In genomic region chr5:139383993-139384590, GRCh38 we compare ENCODE assay signal across 12 cellular contexts. TPM values are rescaled to one million over a fixed set of nuclear protein-coding genes. Genes with fewer than 3 reads are reported as not detected.
DNase-seq lines count a peak whose midpoint lies in the region; ATAC-seq and TF ChIP-seq lines count a peak whose summit lies in the region.
"Had no signal": no experiment of that assay in that cellular context is flagged by ENCODE, and none has a peak within 500 bp of the region (broad histone marks: within the 10 kb centered on the region; RNA-seq: fewer than 3 reads in every experiment).

No MANE protein-coding gene starts in this region.

- no peaks in the 10 kb centered on the region for H3K9me2 ChIP-seq in GM23338 (ENCODE audit: insufficient read depth)

- H3K79me2 ChIP-seq in ACC112 (ENCODE audit: control insufficient read depth, insufficient read depth, low read length, unreplicated experiment) (no peaks in the 10 kb centered on the region), GM23338 (replicated peaks; ENCODE audit: insufficient read depth) (no peaks in the 10 kb centered on the region)

- H3K27me3 ChIP-seq in ACC112 (ENCODE audit: insufficient read depth, low read length) (no peaks in the 10 kb centered on the region), GM23338 (ENCODE audit: insufficient read depth) (no peaks in the 10 kb centered on the region)

- no peaks in the 10 kb centered on the region; the same call in 2 of the 3 replicates for H3K36me3 Mint-ChIP-seq in GM23338 (ENCODE audit: low read depth)
- peaks cover 2% of the 10 kb centered on the region for H3K36me3 Mint-ChIP-seq in activated naive CD8-positive, alpha-beta T cell treated with anti-CD3 and anti-CD28 coated beads, Interleukin-2, amount 50 U/mL, for 24 hours (ENCODE audit: low read depth)
- H3K36me3 Mint-ChIP-seq in naive thymus-derived CD8-positive, alpha-beta T cell = no peaks in the 10 kb centered on the region

- no peak overlapping the region for H3K4me3 Mint-ChIP-seq in GM23338
- no peak overlapping the region for H3K4me3 Mint-ChIP-seq in activated naive CD8-positive, alpha-beta T cell treated with anti-CD3 and anti-CD28 coated beads, Interleukin-2, amount 50 U/mL, for 24 hours
- peak overlapping the region in 9 of 10 donors; percentile 83 to 93 (median 88) for H3K4me3 Mint-ChIP-seq in naive thymus-derived CD8-positive, alpha-beta T cell

- H3K4me3 ChIP-seq in ACC112 (ENCODE audit: low read depth, low read length) (0 out of 2 replicates have a peak overlapping the region, but pooled peaks have one; percentile 59), GM23338 (no peak overlapping the region)
- H3K4me3 ChIP-seq: SK-N-MC had no signal

- H3K36me3 ChIP-seq in ACC112 (ENCODE audit: insufficient read depth, low read length) = no peaks in the 10 kb centered on the region
- no peaks in the 10 kb centered on the region for H3K36me3 ChIP-seq in GM23338 (ENCODE audit: insufficient read depth)

- POLR2A ChIA-PET in naive thymus-derived CD8-positive, alpha-beta T cell (lab: Charles Lee) = interaction anchor here (1.1 kb wide), 1 partner anchor 42 kb away, joined by 3 read pairs; no protein-coding TSS in a partner anchor

- H3F3A ChIP-seq in GM23338 (replicated peaks; ENCODE audit: low read depth) = no peaks in the 10 kb centered on the region

- TF ChIP-seq CTCF in GM23338 (conservative IDR thresholded peaks at IDR 0.05; ENCODE audit: low read depth in 2 of 2) = no peak

- H4K20me1 ChIP-seq in GM23338 (replicated peaks; ENCODE audit: insufficient read depth) = no peaks in the 10 kb centered on the region

- peak overlapping the region; percentile 79 for H2AFZ ChIP-seq in ACC112 (ENCODE audit: low read length, unreplicated experiment)
- H2AFZ ChIP-seq in GM23338 = no peak overlapping the region

- ATAC-seq in GM23338 = no peak
- no peak for ATAC-seq in activated naive CD8-positive, alpha-beta T cell treated with anti-CD3 and anti-CD28 coated beads, Interleukin-2, amount 50 U/mL, for 24 hours
- no peak for ATAC-seq in naive thymus-derived CD8-positive, alpha-beta T cell
- no peak for ATAC-seq in HG02571 (IDR thresholded peaks at IDR 0.05; ENCODE audit: unreplicated experiment)

- DNase-seq in GM23338 (ENCODE audit: low spot score) = no peak
- DNase-seq in activated naive CD8-positive, alpha-beta T cell treated with anti-CD3 and anti-CD28 coated beads, Interleukin-2, amount 50 U/mL, for 24 hours = no peak
- DNase-seq in naive thymus-derived CD8-positive, alpha-beta T cell = no peak
- DNase-seq in NCI-H187 (lab: John Stamatoyannopoulos, UW) = no peak
- no peak for DNase-seq in globus pallidus (ENCODE audit: low spot score)
- no peak for DNase-seq in SKM-1 treated with dmso at 0.1 percent for 144 hours (lab: John Stamatoyannopoulos, UW; ENCODE audit: unreplicated experiment)
- DNase-seq: activated T-cell treated with anti-CD3 and anti-CD28 coated beads for 4 hours; stimulated activated CD4-positive, alpha-beta T cell treated with anti-CD3 and anti-CD28 coated beads, Interleukin-12 subunit alpha, Interleukin-12 subunit beta, amount 100 ng/mL, for 4 hours had no signal

- H3K4me2 ChIP-seq in GM23338 = no peak overlapping the region

- H3K27ac ChIP-seq in ACC112 (ENCODE audit: low read depth, low read length) = no peak overlapping the region
- H3K27ac ChIP-seq in GM23338 (ENCODE audit: low read depth) = no peak overlapping the region
- H3K27ac ChIP-seq: SK-N-MC had no signal

- H3K9me3 Mint-ChIP-seq in GM23338 = no peaks in the 10 kb centered on the region
- no peaks in the 10 kb centered on the region for H3K9me3 Mint-ChIP-seq in activated naive CD8-positive, alpha-beta T cell treated with anti-CD3 and anti-CD28 coated beads, Interleukin-2, amount 50 U/mL, for 24 hours
- H3K9me3 Mint-ChIP-seq in naive thymus-derived CD8-positive, alpha-beta T cell = no peaks in the 10 kb centered on the region

- peaks cover 16% of the 10 kb centered on the region for H3K4me1 ChIP-seq in ACC112 (ENCODE audit: control insufficient read depth, insufficient read depth, low read length, unreplicated experiment)
- H3K4me1 ChIP-seq in GM23338 (ENCODE audit: insufficient read depth) = peaks cover 12% of the 10 kb centered on the region

- H3K27ac Mint-ChIP-seq in GM23338 = 0 out of 2 replicates have a peak overlapping the region, but pooled peaks have one; percentile 12
- peak overlapping the region; percentile 78 for H3K27ac Mint-ChIP-seq in activated naive CD8-positive, alpha-beta T cell treated with anti-CD3 and anti-CD28 coated beads, Interleukin-2, amount 50 U/mL, for 24 hours
- peak overlapping the region; percentile 88 to 96 (median 94) for H3K27ac Mint-ChIP-seq in naive thymus-derived CD8-positive, alpha-beta T cell

- H3K27me3 Mint-ChIP-seq in GM23338 (ENCODE audit: insufficient read depth, low read depth, poor library complexity) = peaks cover 13% of the 10 kb centered on the region
- H3K27me3 Mint-ChIP-seq in activated naive CD8-positive, alpha-beta T cell treated with anti-CD3 and anti-CD28 coated beads, Interleukin-2, amount 50 U/mL, for 24 hours = no peaks in the 10 kb centered on the region
- no peaks in the 10 kb centered on the region for H3K27me3 Mint-ChIP-seq in naive thymus-derived CD8-positive, alpha-beta T cell

- H3K4me1 Mint-ChIP-seq in GM23338 = peaks cover 22% of the 10 kb centered on the region
- peaks cover 42% of the 10 kb centered on the region for H3K4me1 Mint-ChIP-seq in activated naive CD8-positive, alpha-beta T cell treated with anti-CD3 and anti-CD28 coated beads, Interleukin-2, amount 50 U/mL, for 24 hours
- peaks cover 14 to 52% (median 36%) of the 10 kb centered on the region in 4 donors for H3K4me1 Mint-ChIP-seq in naive thymus-derived CD8-positive, alpha-beta T cell

TF ChIP-seq in GM23338, 12 proteins besides CTCF, POLR2A, EP300 and RAD21 (continues in another document):
- TF ChIP-seq NANOG (IDR thresholded peaks at IDR 0.05; ENCODE audit: borderline replicate concordance) (no peak), CREB1 (CRISPR knock-in tag; IDR thresholded peaks at IDR 0.05; ENCODE audit: low read depth) (no peak), ZNF331 (CRISPR knock-in tag; IDR thresholded peaks at IDR 0.05; ENCODE audit: low read depth) (no peak)
- TF ChIP-seq, protein P1, sequence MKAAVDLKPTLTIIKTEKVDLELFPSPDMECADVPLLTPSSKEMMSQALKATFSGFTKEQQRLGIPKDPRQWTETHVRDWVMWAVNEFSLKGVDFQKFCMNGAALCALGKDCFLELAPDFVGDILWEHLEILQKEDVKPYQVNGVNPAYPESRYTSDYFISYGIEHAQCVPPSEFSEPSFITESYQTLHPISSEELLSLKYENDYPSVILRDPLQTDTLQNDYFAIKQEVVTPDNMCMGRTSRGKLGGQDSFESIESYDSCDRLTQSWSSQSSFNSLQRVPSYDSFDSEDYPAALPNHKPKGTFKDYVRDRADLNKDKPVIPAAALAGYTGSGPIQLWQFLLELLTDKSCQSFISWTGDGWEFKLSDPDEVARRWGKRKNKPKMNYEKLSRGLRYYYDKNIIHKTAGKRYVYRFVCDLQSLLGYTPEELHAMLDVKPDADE (IDR thresholded peaks at IDR 0.05) = no peak
- TF ChIP-seq, protein P2, sequence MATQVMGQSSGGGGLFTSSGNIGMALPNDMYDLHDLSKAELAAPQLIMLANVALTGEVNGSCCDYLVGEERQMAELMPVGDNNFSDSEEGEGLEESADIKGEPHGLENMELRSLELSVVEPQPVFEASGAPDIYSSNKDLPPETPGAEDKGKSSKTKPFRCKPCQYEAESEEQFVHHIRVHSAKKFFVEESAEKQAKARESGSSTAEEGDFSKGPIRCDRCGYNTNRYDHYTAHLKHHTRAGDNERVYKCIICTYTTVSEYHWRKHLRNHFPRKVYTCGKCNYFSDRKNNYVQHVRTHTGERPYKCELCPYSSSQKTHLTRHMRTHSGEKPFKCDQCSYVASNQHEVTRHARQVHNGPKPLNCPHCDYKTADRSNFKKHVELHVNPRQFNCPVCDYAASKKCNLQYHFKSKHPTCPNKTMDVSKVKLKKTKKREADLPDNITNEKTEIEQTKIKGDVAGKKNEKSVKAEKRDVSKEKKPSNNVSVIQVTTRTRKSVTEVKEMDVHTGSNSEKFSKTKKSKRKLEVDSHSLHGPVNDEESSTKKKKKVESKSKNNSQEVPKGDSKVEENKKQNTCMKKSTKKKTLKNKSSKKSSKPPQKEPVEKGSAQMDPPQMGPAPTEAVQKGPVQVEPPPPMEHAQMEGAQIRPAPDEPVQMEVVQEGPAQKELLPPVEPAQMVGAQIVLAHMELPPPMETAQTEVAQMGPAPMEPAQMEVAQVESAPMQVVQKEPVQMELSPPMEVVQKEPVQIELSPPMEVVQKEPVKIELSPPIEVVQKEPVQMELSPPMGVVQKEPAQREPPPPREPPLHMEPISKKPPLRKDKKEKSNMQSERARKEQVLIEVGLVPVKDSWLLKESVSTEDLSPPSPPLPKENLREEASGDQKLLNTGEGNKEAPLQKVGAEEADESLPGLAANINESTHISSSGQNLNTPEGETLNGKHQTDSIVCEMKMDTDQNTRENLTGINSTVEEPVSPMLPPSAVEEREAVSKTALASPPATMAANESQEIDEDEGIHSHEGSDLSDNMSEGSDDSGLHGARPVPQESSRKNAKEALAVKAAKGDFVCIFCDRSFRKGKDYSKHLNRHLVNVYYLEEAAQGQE (IDR thresholded peaks at IDR 0.05; ENCODE audit: unreplicated experiment) = no peak

RNA-seq across cellular contexts. Expression of gene SLC23A1, which starts 1.0 kb away (rescaled TPM):
- total RNA-seq in GM23338 (2014; rRNA removed; shearing (Covaris generic)) = not detected in 2 replicates
- polyA plus RNA-seq in GM23338 (2016; fragmentation: Nextera tagmentation; extraction: Ambion mirVana) = 0.16 and 0.29 TPM in 2 replicates
- total RNA-seq in naive thymus-derived CD8-positive, alpha-beta T cell = under 1 TPM in 1 of 2 experiments, not detected in 1; 0.34 TPM
- under 1 TPM in 1 of 3 donors, not detected in 2; 0.15 TPM for polyA plus RNA-seq in naive thymus-derived CD8-positive, alpha-beta T cell
- total RNA-seq: mesenteric fat pad had no signal

RNA-seq across cellular contexts. Expression of gene MZB1, which starts 5.6 kb away (rescaled TPM):
- total RNA-seq in GM23338 (2014; rRNA removed; shearing (Covaris generic)) = 1.6 TPM in 1 of 2 replicates, not detected in the other
- 0.52 and 0.71 TPM in 2 replicates for polyA plus RNA-seq in GM23338 (2016; fragmentation: Nextera tagmentation; extraction: Ambion mirVana)
- total RNA-seq in naive thymus-derived CD8-positive, alpha-beta T cell = 1 to 10 TPM; 2.2 to 2.5 TPM
- polyA plus RNA-seq in naive thymus-derived CD8-positive, alpha-beta T cell = under 1 TPM in 2 of 3 donors, not detected in 1; 0.37 to 0.84 TPM

RNA-seq across cellular contexts. Expression of gene PROB1, which starts 10.8 kb away (rescaled TPM):
- 2.7 and 3.1 TPM in 2 replicates for total RNA-seq in GM23338 (2014; rRNA removed; shearing (Covaris generic))
- polyA plus RNA-seq in GM23338 (2016; fragmentation: Nextera tagmentation; extraction: Ambion mirVana) = 0.54 and 0.73 TPM in 2 replicates
- total RNA-seq in naive thymus-derived CD8-positive, alpha-beta T cell = under 1 TPM; 0.75 to 0.88 TPM
- polyA plus RNA-seq in naive thymus-derived CD8-positive, alpha-beta T cell = under 1 TPM; 0.03 to 0.32 (median 0.11) TPM

RNA-seq across cellular contexts. Expression of gene SPATA24, which starts 19.8 kb away (rescaled TPM):
- total RNA-seq in GM23338 (2014; rRNA removed; shearing (Covaris generic)) = 7.1 and 16.0 TPM in 2 replicates
- 20.6 and 22.4 TPM in 2 replicates for polyA plus RNA-seq in GM23338 (2016; fragmentation: Nextera tagmentation; extraction: Ambion mirVana)
- total RNA-seq in naive thymus-derived CD8-positive, alpha-beta T cell = 1 to 10 TPM; 4.4 to 4.6 TPM
- polyA plus RNA-seq in naive thymus-derived CD8-positive, alpha-beta T cell = 1 to 10 TPM; 2.9 to 8.7 (median 4.3) TPM

RNA-seq across cellular contexts. Expression of gene PAIP2, which starts 42.4 kb away (rescaled TPM):
- total RNA-seq in GM23338 (2014; rRNA removed; shearing (Covaris generic)) = 132 and 148 TPM in 2 replicates
- 226 and 277 TPM in 2 replicates for polyA plus RNA-seq in GM23338 (2016; fragmentation: Nextera tagmentation; extraction: Ambion mirVana)
- 100 to 1,000 TPM; 129 to 150 TPM for total RNA-seq in naive thymus-derived CD8-positive, alpha-beta T cell
- 100 to 1,000 TPM; 359 to 455 (median 406) TPM for polyA plus RNA-seq in naive thymus-derived CD8-positive, alpha-beta T cell

Comparison
In these comparisons a context has a peak if more than half of its experiments do, and no peak if none do; other contexts are left out.
1. H3K27ac Mint-ChIP-seq: peak in every context shown above with its lines; median percentile 94 in naive thymus-derived CD8-positive, alpha-beta T cell; 78 in activated naive CD8-positive, alpha-beta T cell treated with anti-CD3 and anti-CD28 coated beads, Interleukin-2, amount 50 U/mL, for 24 hours; 12 in GM23338.
2. H3K4me3 Mint-ChIP-seq: peak in naive thymus-derived CD8-positive, alpha-beta T cell (9 of 10); none in GM23338 (single experiment) and activated naive CD8-positive, alpha-beta T cell treated with anti-CD3 and anti-CD28 coated beads, Interleukin-2, amount 50 U/mL, for 24 hours (single experiment).